Comparison of ENCODE assay signal across 17 cellular contexts in the genomic region with DNA sequence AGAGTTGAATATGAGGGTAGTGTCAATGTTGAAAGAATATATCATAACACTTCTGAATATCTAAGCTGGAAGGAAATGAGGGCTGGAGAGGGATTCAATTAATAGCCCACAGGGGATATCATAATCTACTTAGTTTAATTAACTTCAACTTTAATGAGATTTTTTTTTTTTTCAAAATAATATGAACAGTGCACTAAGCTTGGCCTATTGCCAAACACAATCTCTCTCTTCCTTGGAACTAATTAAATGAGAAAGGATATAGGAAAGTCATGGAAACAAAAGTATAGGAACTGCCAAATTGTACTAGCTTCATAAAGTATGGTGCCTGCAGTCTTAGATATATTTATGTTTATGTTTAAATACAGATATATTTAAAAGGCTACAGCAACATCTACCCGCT.
"Had no signal": no experiment of that assay in that cellular context is flagged by ENCODE, and none has a peak within 500 bp of the region (broad histone marks: within the 10 kb centered on the region; RNA-seq: fewer than 3 reads in every experiment).

No MANE protein-coding gene starts in this region.

- DNase-seq: effector memory CD4-positive, alpha-beta T cell; heart left ventricle; hippocampal formation; kidney glomerular epithelial cell; mammary epithelial cell; naive thymus-derived CD4-positive, alpha-beta T cell; nephron progenitor cell; psoas muscle; retina; right lobe of liver; stimulated activated CD4-positive, alpha-beta T cell treated with anti-CD3 and anti-CD28 coated beads, Interleukin-4, amount 100 ng/mL, for 24 hours; testis; upper lobe of right lung had no signal

- H3K27me3 ChIP-seq: heart left ventricle, right lobe of liver, testis, tibial nerve, upper lobe of right lung, vagina had no signal

- H3K4me1 ChIP-seq: heart left ventricle, psoas muscle, right lobe of liver, testis, upper lobe of right lung, vagina had no signal

- H3K4me3 ChIP-seq: heart left ventricle, psoas muscle, right lobe of liver, testis, tibial nerve, upper lobe of right lung, vagina had no signal

- FAIRE-seq: endometrium, frontal cortex had no signal

- H3K9me3 ChIP-seq: heart left ventricle, psoas muscle, right lobe of liver, testis, tibial nerve, upper lobe of right lung, vagina had no signal
